ENCODE assay signal across 13 cellular contexts in genomic region chr18:45567123-45567522, GRCh38. TPM values are rescaled to one million over a fixed set of nuclear protein-coding genes. Genes with fewer than 3 reads are reported as not detected.
DNase-seq lines count a peak whose midpoint lies in the region; TF ChIP-seq lines count a peak whose summit lies in the region.
"Had no signal": no experiment of that assay in that cellular context is flagged by ENCODE, and none has a peak within 500 bp of the region (broad histone marks: within the 10 kb centered on the region; RNA-seq: fewer than 3 reads in every experiment).

No MANE protein-coding gene starts in this region.

- intact Hi-C loops in esophagus squamous epithelium (cut with DNase I) = no loop called here
- intact Hi-C loops in tibial artery (cut with DNase I; ENCODE audit: low total_unique reads) = no loop called here

- H3K27me3 Mint-ChIP-seq in T-helper 2 cell treated with Interferon-gamma antibody and Interleukin-4, amounts not matched to agents 5 μg/mL and 100 μg/mL, for 36 hours (ENCODE audit: low read depth) = no peaks in the 10 kb centered on the region

- TF ChIP-seq POLR2A in esophagus squamous epithelium (IDR thresholded peaks at IDR 0.05) = no peak

- H3K27me3 ChIP-seq in esophagus squamous epithelium (no peaks in the 10 kb centered on the region), tibial artery (no peaks in the 10 kb centered on the region)

- peaks cover 6 to 49% (median 14%) of the 10 kb centered on the region in 3 donors for H3K4me1 ChIP-seq in esophagus squamous epithelium
- peaks cover 0 to 63% (median 17%) of the 10 kb centered on the region in 4 donors for H3K4me1 ChIP-seq in tibial artery

- H3K9me3 ChIP-seq in esophagus squamous epithelium (no peaks in the 10 kb centered on the region), tibial artery (no peaks in the 10 kb centered on the region)

- no peak overlapping the region for H3K27ac Mint-ChIP-seq in T-helper 2 cell treated with Interferon-gamma antibody and Interleukin-4, amounts not matched to agents 5 μg/mL and 100 μg/mL, for 36 hours
- H3K27ac Mint-ChIP-seq: T-helper 17 cell had no signal

- H3K36me3 Mint-ChIP-seq in T-helper 2 cell treated with Interferon-gamma antibody and Interleukin-4, amounts not matched to agents 5 μg/mL and 100 μg/mL, for 36 hours (ENCODE audit: low read depth) = no peaks in the 10 kb centered on the region
- H3K36me3 Mint-ChIP-seq: CD4-positive, alpha-beta memory T cell had no signal

- H3K4me3 ChIP-seq in esophagus squamous epithelium (peak overlapping the region in 1 of 4 donors; percentile 36), tibial artery (peak overlapping the region; percentile 10 to 17)

- DNase-seq in esophagus squamous epithelium (lab: John Stamatoyannopoulos, UW) (no peak), left kidney (ENCODE audit: low read depth, low spot score) (peak; percentile 71), tibial artery (peak in 1 of 2 donors; percentile 43), superior temporal gyrus (ENCODE audit: extremely low spot score) (no peak), hepatic stellate cell (ENCODE audit: low spot score) (no peak), Kasumi-1 (lab: John Stamatoyannopoulos, UW) (no peak)
- no peak for DNase-seq in T-helper 2 cell treated with Interferon-gamma antibody and Interleukin-4, amounts not matched to agents 5 μg/mL and 100 μg/mL, for 36 hours (ENCODE audit: low spot score)
- DNase-seq: activated naive CD4-positive, alpha-beta T cell treated with anti-CD3 and anti-CD28 coated beads, Interleukin-2, amount 50 U/mL, for 16 hours; CD4-positive, alpha-beta memory T cell; cortex of kidney; T-helper 17 cell had no signal

- TF ChIP-seq CTCF in esophagus squamous epithelium (IDR thresholded peaks at IDR 0.05) (no peak), tibial artery (IDR thresholded peaks at IDR 0.05) (no peak)

- no peak for TF ChIP-seq RAD21 in Ishikawa (IDR thresholded peaks at IDR 0.05; ENCODE audit: low read depth)

- H3K36me3 ChIP-seq in esophagus squamous epithelium = no peaks in the 10 kb centered on the region
- H3K36me3 ChIP-seq in tibial artery = no peaks in the 10 kb centered on the region

- H3K9me3 Mint-ChIP-seq in T-helper 2 cell treated with Interferon-gamma antibody and Interleukin-4, amounts not matched to agents 5 μg/mL and 100 μg/mL, for 36 hours = no peaks in the 10 kb centered on the region

- H3K4me1 Mint-ChIP-seq in T-helper 2 cell treated with Interferon-gamma antibody and Interleukin-4, amounts not matched to agents 5 μg/mL and 100 μg/mL, for 36 hours (ENCODE audit: low read depth) = no peaks in the 10 kb centered on the region
- H3K4me1 Mint-ChIP-seq: CD4-positive, alpha-beta memory T cell; T-helper 17 cell had no signal

- WGBS in esophagus squamous epithelium, 2 donors = 38 to 43% methylated on average over 2 to 3 of the region's 3 CpGs

- no peak overlapping the region for H3K4me3 Mint-ChIP-seq in T-helper 2 cell treated with Interferon-gamma antibody and Interleukin-4, amounts not matched to agents 5 μg/mL and 100 μg/mL, for 36 hours
- H3K4me3 Mint-ChIP-seq: T-helper 17 cell had no signal

- TF ChIP-seq EP300 in Ishikawa (IDR thresholded peaks at IDR 0.05; ENCODE audit: borderline replicate concordance) = peak; percentile 60; the same call in 1 of the 2 replicates

- H3K27ac ChIP-seq in esophagus squamous epithelium (peak overlapping the region; percentile 9 to 84 (median 47)), tibial artery (peak overlapping the region; percentile 38 to 53)

TF ChIP-seq in Ishikawa, 13 proteins besides CTCF, POLR2A, EP300 and RAD21:
- no peak for TF ChIP-seq USF1 (IDR thresholded peaks at IDR 0.05)
- no peak for TF ChIP-seq EGR1 (IDR thresholded peaks at IDR 0.05)
- TF ChIP-seq REST (IDR thresholded peaks at IDR 0.05; ENCODE audit: low read depth) = no peak
- peak; percentile 22; the same call in 1 of the 2 replicates for TF ChIP-seq TCF12 (IDR thresholded peaks at IDR 0.05; ENCODE audit: low read depth)

RNA-seq across cellular contexts. Expression of gene SLC14A2, which starts 48.2 kb away (rescaled TPM):
- not detected for total RNA-seq in esophagus squamous epithelium
- total RNA-seq: lung microvascular endothelial cell had no signal
